ENCODE assay signal across 1 cellular context in the genomic region with DNA sequence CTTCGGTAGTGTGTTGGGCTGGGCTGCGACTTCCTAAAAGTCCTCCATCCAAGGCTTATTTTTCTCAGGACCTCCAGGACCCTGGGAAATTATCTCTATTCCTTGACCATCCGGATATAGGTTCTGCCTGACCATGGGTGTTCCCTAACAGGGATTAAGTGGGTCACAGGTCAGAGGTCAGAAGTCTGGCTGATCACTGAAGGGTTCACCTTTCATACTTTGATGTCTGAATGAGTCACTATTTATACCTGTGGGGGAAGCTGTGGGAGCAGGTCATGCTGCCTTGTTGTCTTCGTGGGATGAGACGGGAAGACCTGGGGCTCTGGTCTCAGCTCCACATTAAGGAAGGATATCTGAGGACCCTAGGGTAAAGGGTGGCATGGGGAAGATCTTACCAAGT.
A peak's percentile ranks its signal among the peaks of the same experiment; 100 is the strongest.
TF ChIP-seq lines count a peak whose summit lies in the region.

No MANE protein-coding gene starts in this region.

TF ChIP-seq in HepG2, 621 proteins besides CTCF, POLR2A, EP300 and RAD21 (continued from another document and continues in another):
- TF ChIP-seq ZMYM3 (CRISPR knock-in tag; IDR thresholded peaks at IDR 0.05) = no peak
- TF ChIP-seq, protein P1, sequence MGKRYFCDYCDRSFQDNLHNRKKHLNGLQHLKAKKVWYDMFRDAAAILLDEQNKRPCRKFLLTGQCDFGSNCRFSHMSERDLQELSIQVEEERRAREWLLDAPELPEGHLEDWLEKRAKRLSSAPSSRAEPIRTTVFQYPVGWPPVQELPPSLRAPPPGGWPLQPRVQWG (CRISPR knock-in tag; IDR thresholded peaks at IDR 0.05; ENCODE audit: borderline replicate concordance, low read depth) = no peak
- TF ChIP-seq RFXANK (CRISPR knock-in tag; IDR thresholded peaks at IDR 0.05) = no peak
- TF ChIP-seq PCBP2 (optimal IDR thresholded peaks at IDR 0.05; ENCODE audit: low read depth, low read length, poor library complexity, severe bottlenecking) = no peak
- TF ChIP-seq HDAC1 (CRISPR knock-in tag; IDR thresholded peaks at IDR 0.05) = 0 out of 2 replicates have a peak, but pooled peaks have one; percentile 18
- TF ChIP-seq NRL (CRISPR knock-in tag; IDR thresholded peaks at IDR 0.05; ENCODE audit: borderline replicate concordance) = no peak
- TF ChIP-seq JUN (CRISPR knock-in tag; IDR thresholded peaks at IDR 0.05) = 0 out of 2 replicates have a peak, but pooled peaks have one; percentile 46
- TF ChIP-seq ZMYM2 (CRISPR knock-in tag; IDR thresholded peaks at IDR 0.05) = no peak
- TF ChIP-seq, protein P2, sequence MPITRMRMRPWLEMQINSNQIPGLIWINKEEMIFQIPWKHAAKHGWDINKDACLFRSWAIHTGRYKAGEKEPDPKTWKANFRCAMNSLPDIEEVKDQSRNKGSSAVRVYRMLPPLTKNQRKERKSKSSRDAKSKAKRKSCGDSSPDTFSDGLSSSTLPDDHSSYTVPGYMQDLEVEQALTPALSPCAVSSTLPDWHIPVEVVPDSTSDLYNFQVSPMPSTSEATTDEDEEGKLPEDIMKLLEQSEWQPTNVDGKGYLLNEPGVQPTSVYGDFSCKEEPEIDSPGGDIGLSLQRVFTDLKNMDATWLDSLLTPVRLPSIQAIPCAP (CRISPR knock-in tag; IDR thresholded peaks at IDR 0.05; ENCODE audit: low read depth) = no peak
- no peak for TF ChIP-seq ETV6 (CRISPR knock-in tag; conservative IDR thresholded peaks at IDR 0.05)
- TF ChIP-seq FOSL1 (CRISPR knock-in tag; IDR thresholded peaks at IDR 0.05; ENCODE audit: borderline replicate concordance) = peak; percentile 62; the same call in 1 of the 2 replicates
- TF ChIP-seq, protein P3, sequence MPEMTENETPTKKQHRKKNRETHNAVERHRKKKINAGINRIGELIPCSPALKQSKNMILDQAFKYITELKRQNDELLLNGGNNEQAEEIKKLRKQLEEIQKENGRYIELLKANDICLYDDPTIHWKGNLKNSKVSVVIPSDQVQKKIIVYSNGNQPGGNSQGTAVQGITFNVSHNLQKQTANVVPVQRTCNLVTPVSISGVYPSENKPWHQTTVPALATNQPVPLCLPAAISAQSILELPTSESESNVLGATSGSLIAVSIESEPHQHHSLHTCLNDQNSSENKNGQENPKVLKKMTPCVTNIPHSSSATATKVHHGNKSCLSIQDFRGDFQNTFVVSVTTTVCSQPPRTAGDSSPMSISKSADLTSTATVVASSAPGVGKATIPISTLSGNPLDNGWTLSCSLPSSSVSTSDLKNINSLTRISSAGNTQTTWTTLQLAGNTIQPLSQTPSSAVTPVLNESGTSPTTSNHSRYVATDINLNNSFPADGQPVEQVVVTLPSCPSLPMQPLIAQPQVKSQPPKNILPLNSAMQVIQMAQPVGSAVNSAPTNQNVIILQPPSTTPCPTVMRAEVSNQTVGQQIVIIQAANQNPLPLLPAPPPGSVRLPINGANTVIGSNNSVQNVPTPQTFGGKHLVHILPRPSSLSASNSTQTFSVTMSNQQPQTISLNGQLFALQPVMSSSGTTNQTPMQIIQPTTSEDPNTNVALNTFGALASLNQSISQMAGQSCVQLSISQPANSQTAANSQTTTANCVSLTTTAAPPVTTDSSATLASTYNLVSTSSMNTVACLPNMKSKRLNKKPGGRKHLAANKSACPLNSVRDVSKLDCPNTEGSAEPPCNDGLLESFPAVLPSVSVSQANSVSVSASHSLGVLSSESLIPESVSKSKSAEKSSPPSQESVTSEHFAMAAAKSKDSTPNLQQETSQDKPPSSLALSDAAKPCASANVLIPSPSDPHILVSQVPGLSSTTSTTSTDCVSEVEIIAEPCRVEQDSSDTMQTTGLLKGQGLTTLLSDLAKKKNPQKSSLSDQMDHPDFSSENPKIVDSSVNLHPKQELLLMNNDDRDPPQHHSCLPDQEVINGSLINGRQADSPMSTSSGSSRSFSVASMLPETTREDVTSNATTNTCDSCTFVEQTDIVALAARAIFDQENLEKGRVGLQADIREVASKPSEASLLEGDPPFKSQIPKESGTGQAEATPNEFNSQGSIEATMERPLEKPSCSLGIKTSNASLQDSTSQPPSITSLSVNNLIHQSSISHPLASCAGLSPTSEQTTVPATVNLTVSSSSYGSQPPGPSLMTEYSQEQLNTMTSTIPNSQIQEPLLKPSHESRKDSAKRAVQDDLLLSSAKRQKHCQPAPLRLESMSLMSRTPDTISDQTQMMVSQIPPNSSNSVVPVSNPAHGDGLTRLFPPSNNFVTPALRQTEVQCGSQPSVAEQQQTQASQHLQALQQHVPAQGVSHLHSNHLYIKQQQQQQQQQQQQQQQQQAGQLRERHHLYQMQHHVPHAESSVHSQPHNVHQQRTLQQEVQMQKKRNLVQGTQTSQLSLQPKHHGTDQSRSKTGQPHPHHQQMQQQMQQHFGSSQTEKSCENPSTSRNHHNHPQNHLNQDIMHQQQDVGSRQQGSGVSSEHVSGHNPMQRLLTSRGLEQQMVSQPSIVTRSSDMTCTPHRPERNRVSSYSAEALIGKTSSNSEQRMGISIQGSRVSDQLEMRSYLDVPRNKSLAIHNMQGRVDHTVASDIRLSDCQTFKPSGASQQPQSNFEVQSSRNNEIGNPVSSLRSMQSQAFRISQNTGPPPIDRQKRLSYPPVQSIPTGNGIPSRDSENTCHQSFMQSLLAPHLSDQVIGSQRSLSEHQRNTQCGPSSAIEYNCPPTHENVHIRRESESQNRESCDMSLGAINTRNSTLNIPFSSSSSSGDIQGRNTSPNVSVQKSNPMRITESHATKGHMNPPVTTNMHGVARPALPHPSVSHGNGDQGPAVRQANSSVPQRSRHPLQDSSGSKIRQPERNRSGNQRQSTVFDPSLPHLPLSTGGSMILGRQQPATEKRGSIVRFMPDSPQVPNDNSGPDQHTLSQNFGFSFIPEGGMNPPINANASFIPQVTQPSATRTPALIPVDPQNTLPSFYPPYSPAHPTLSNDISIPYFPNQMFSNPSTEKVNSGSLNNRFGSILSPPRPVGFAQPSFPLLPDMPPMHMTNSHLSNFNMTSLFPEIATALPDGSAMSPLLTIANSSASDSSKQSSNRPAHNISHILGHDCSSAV (CRISPR knock-in tag; IDR thresholded peaks at IDR 0.05; ENCODE audit: borderline replicate concordance) = no peak
- no peak for TF ChIP-seq CBFB (CRISPR knock-in tag; IDR thresholded peaks at IDR 0.05)
- TF ChIP-seq SOX13 (IDR thresholded peaks at IDR 0.05) = no peak
- peak in 1 of 2 experiments; percentile 52; a peak in 1 of 4 replicates for TF ChIP-seq SOX13 (CRISPR knock-in tag; conservative IDR thresholded peaks at IDR 0.05 in 1 of 2, IDR thresholded peaks at IDR 0.05 in 1 of 2)
- TF ChIP-seq FOXJ3 (CRISPR knock-in tag; IDR thresholded peaks at IDR 0.05; ENCODE audit: borderline replicate concordance) = no peak
- TF ChIP-seq GABPA (IDR thresholded peaks at IDR 0.05; ENCODE audit: low read depth, low read length) = no peak
- TF ChIP-seq GABPA (CRISPR knock-in tag; IDR thresholded peaks at IDR 0.05; ENCODE audit: low read depth) = no peak
- TF ChIP-seq RFX1 (IDR thresholded peaks at IDR 0.05) = no peak
- TF ChIP-seq JUNB (CRISPR knock-in tag; IDR thresholded peaks at IDR 0.05; ENCODE audit: borderline replicate concordance) = peak; percentile 31; the same call in 1 of the 2 replicates
- TF ChIP-seq RXRB (CRISPR knock-in tag; IDR thresholded peaks at IDR 0.05; ENCODE audit: borderline replicate concordance) = peak; percentile 78; the same call in 1 of the 2 replicates
- TF ChIP-seq, protein P4, sequence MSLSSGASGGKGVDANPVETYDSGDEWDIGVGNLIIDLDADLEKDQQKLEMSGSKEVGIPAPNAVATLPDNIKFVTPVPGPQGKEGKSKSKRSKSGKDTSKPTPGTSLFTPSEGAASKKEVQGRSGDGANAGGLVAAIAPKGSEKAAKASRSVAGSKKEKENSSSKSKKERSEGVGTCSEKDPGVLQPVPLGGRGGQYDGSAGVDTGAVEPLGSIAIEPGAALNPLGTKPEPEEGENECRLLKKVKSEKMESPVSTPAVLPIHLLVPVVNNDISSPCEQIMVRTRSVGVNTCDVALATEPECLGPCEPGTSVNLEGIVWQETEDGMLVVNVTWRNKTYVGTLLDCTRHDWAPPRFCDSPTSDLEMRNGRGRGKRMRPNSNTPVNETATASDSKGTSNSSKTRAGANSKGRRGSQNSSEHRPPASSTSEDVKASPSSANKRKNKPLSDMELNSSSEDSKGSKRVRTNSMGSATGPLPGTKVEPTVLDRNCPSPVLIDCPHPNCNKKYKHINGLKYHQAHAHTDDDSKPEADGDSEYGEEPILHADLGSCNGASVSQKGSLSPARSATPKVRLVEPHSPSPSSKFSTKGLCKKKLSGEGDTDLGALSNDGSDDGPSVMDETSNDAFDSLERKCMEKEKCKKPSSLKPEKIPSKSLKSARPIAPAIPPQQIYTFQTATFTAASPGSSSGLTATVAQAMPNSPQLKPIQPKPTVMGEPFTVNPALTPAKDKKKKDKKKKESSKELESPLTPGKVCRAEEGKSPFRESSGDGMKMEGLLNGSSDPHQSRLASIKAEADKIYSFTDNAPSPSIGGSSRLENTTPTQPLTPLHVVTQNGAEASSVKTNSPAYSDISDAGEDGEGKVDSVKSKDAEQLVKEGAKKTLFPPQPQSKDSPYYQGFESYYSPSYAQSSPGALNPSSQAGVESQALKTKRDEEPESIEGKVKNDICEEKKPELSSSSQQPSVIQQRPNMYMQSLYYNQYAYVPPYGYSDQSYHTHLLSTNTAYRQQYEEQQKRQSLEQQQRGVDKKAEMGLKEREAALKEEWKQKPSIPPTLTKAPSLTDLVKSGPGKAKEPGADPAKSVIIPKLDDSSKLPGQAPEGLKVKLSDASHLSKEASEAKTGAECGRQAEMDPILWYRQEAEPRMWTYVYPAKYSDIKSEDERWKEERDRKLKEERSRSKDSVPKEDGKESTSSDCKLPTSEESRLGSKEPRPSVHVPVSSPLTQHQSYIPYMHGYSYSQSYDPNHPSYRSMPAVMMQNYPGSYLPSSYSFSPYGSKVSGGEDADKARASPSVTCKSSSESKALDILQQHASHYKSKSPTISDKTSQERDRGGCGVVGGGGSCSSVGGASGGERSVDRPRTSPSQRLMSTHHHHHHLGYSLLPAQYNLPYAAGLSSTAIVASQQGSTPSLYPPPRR (CRISPR knock-in tag; IDR thresholded peaks at IDR 0.05; ENCODE audit: borderline replicate concordance) = no peak
- TF ChIP-seq ZMYM4 (CRISPR knock-in tag; IDR thresholded peaks at IDR 0.05) = no peak
- TF ChIP-seq SKI (IDR thresholded peaks at IDR 0.05; ENCODE audit: partially characterized antibody) = peak; percentile 35
- TF ChIP-seq NFRKB (IDR thresholded peaks at IDR 0.05) = no peak
- 0 out of 2 replicates have a peak, but pooled peaks have one; percentile 41 for TF ChIP-seq PITX1 (CRISPR knock-in tag; IDR thresholded peaks at IDR 0.05)
- TF ChIP-seq KAT8 (CRISPR knock-in tag; IDR thresholded peaks at IDR 0.05) = no peak
- 0 out of 2 replicates have a peak, but pooled peaks have one; percentile 10 for TF ChIP-seq MED1 (CRISPR knock-in tag; IDR thresholded peaks at IDR 0.05)
- no peak for TF ChIP-seq YEATS2 (CRISPR knock-in tag; IDR thresholded peaks at IDR 0.05; ENCODE audit: borderline replicate concordance)
- TF ChIP-seq, protein P5, sequence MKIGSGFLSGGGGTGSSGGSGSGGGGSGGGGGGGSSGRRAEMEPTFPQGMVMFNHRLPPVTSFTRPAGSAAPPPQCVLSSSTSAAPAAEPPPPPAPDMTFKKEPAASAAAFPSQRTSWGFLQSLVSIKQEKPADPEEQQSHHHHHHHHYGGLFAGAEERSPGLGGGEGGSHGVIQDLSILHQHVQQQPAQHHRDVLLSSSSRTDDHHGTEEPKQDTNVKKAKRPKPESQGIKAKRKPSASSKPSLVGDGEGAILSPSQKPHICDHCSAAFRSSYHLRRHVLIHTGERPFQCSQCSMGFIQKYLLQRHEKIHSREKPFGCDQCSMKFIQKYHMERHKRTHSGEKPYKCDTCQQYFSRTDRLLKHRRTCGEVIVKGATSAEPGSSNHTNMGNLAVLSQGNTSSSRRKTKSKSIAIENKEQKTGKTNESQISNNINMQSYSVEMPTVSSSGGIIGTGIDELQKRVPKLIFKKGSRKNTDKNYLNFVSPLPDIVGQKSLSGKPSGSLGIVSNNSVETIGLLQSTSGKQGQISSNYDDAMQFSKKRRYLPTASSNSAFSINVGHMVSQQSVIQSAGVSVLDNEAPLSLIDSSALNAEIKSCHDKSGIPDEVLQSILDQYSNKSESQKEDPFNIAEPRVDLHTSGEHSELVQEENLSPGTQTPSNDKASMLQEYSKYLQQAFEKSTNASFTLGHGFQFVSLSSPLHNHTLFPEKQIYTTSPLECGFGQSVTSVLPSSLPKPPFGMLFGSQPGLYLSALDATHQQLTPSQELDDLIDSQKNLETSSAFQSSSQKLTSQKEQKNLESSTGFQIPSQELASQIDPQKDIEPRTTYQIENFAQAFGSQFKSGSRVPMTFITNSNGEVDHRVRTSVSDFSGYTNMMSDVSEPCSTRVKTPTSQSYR (CRISPR knock-in tag; IDR thresholded peaks at IDR 0.05; ENCODE audit: borderline replicate concordance) = peak; percentile 49; the same call in 1 of the 2 replicates
- TF ChIP-seq ATF7-NPFF (CRISPR knock-in tag; IDR thresholded peaks at IDR 0.05; ENCODE audit: low read depth) = no peak
- no peak for TF ChIP-seq ZNF230 (CRISPR knock-in tag; IDR thresholded peaks at IDR 0.05)
- TF ChIP-seq PRPF4 (IDR thresholded peaks at IDR 0.05; ENCODE audit: low read depth, low read length, poor library complexity, severe bottlenecking) = no peak
- TF ChIP-seq NR2C2 (CRISPR knock-in tag; IDR thresholded peaks at IDR 0.05; ENCODE audit: borderline replicate concordance) = peak; percentile 83
- no peak for TF ChIP-seq RFX3 (CRISPR knock-in tag; IDR thresholded peaks at IDR 0.05)
- no peak for TF ChIP-seq ZZZ3 (CRISPR knock-in tag; IDR thresholded peaks at IDR 0.05; ENCODE audit: borderline replicate concordance)
- no peak for TF ChIP-seq TBL1XR1 (IDR thresholded peaks at IDR 0.05; ENCODE audit: borderline replicate concordance, low read length, partially characterized antibody)
- TF ChIP-seq, protein P6, sequence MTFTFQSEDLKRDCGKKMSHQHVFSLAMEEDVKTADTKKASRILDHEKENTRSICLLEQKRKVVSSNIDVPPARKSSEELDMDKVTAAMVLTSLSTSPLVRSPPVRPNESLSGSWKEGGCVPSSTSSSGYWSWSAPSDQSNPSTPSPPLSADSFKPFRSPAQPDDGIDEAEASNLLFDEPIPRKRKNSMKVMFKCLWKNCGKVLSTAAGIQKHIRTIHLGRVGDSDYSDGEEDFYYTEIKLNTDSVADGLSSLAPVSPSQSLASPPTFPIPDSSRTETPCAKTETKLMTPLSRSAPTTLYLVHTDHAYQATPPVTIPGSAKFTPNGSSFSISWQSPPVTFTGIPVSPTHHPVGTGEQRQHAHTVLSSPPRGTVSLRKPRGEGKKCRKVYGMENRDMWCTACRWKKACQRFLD (CRISPR knock-in tag; IDR thresholded peaks at IDR 0.05; ENCODE audit: borderline replicate concordance) = no peak
- no peak for TF ChIP-seq CAMTA2 (CRISPR knock-in tag; IDR thresholded peaks at IDR 0.05; ENCODE audit: borderline replicate concordance)
- TF ChIP-seq, protein P7, sequence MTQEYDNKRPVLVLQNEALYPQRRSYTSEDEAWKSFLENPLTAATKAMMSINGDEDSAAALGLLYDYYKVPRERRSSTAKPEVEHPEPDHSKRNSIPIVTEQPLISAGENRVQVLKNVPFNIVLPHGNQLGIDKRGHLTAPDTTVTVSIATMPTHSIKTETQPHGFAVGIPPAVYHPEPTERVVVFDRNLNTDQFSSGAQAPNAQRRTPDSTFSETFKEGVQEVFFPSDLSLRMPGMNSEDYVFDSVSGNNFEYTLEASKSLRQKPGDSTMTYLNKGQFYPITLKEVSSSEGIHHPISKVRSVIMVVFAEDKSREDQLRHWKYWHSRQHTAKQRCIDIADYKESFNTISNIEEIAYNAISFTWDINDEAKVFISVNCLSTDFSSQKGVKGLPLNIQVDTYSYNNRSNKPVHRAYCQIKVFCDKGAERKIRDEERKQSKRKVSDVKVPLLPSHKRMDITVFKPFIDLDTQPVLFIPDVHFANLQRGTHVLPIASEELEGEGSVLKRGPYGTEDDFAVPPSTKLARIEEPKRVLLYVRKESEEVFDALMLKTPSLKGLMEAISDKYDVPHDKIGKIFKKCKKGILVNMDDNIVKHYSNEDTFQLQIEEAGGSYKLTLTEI (CRISPR knock-in tag; conservative IDR thresholded peaks at IDR 0.05) = no peak
